In the genomic region with DNA sequence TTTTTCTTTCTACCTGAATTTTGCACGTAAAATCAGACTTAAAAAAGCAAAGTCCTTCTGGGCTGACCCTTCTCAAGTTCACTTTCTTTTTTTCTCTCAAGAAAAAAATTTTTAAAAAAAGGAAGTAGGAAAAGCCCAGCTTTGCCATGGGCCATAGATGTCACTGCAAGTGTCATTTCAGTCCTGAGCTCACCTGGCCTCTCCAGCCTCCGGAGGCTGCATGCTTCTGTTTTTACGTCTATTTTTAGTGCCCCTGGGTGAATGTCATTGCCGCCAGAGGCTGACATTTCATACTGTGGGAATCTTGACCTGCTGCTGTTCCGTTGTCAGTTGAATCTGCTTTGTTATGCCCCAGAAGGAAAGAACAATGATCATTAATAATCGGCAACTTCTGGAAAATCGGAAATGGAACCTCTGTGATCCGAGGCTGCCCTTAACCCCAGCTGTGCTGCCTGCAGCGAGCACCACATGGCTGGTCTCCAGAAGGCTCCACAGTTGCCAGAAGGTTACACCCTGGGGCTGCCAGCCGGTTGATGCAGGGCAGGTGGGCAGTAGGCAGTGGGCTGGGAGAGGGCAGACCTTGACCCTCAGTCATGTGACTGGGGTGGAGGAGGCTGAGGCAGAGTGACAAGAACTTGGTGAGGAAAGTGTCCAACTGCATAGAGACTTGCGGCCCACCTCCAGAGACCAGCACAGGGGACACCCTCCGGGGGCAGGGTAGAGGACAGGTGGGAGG, we compare ENCODE assay signal across 1 cellular context.
TF ChIP-seq lines count a peak whose summit lies in the region.

No MANE protein-coding gene starts in this region.

TF ChIP-seq in K562, 482 proteins besides CTCF, POLR2A, EP300 and RAD21:
- TF ChIP-seq, protein P1, sequence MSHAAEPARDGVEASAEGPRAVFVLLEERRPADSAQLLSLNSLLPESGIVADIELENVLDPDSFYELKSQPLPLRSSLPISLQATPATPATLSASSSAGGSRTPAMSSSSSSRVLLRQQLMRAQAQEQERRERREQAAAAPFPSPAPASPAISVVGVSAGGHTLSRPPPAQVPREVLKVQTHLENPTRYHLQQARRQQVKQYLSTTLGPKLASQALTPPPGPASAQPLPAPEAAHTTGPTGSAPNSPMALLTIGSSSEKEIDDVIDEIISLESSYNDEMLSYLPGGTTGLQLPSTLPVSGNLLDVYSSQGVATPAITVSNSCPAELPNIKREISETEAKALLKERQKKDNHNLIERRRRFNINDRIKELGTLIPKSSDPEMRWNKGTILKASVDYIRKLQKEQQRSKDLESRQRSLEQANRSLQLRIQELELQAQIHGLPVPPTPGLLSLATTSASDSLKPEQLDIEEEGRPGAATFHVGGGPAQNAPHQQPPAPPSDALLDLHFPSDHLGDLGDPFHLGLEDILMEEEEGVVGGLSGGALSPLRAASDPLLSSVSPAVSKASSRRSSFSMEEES (CRISPR knock-in tag; IDR thresholded peaks at IDR 0.05) = peak; percentile 4; the same call in 1 of the 2 replicates
- no peak for TF ChIP-seq KLF13 (tag; IDR thresholded peaks at IDR 0.05; ENCODE audit: borderline replicate concordance, low read depth)
